25 cellular contexts compared by ENCODE assay signal in genomic region chr18:49901862-49902340, GRCh38.
"Had no signal": no experiment of that assay in that cellular context is flagged by ENCODE, and none has a peak within 500 bp of the region (broad histone marks: within the 10 kb centered on the region; RNA-seq: fewer than 3 reads in every experiment).

No MANE protein-coding gene starts in this region.

- H3K9me3 ChIP-seq: MG63, Peyer's patch, SJSA1 had no signal

- DNase-seq: activated CD4-positive, alpha-beta T cell treated with anti-CD3 and anti-CD28 coated beads for 1 hour; activated CD4-positive, alpha-beta T cell treated with anti-CD3 and anti-CD28 coated beads, Interleukin-2, amount 10 ng/mL, durations not matched to agents 24 days and 14 days; activated CD4-positive, alpha-beta T cell treated with anti-CD3 and anti-CD28 coated beads, Interleukin-2, amount 50 U/mL, for 48 hours; activated CD8-positive, alpha-beta memory T cell treated with anti-CD3 and anti-CD28 coated beads for 24 hours; activated effector memory CD4-positive, alpha-beta T cell treated with anti-CD3 and anti-CD28 coated beads, Interleukin-2, amount 50 U/mL, for 16 hours; activated naive CD4-positive, alpha-beta T cell treated with Interleukin-2 at 50 U/mL for 16 hours; activated naive CD8-positive, alpha-beta T cell treated with anti-CD3 and anti-CD28 coated beads, Interleukin-2, amount 50 U/mL, for 24 hours; activated T-cell treated with anti-CD3 and anti-CD28 coated beads, Interleukin-2, amount 50 U/mL, for 4 hours; central memory CD4-positive, alpha-beta T cell; MG63; MV-4-11; NCI-H1092 treated with DMSO at 0.1 percent for 48 hours; NCI-H1417 treated with DMSO at 0.1 percent for 48 hours; NCI-H1694; NCI-H2029; NCI-H2107; NCI-H2171 treated with DMSO at 0.1 percent for 48 hours; NCI-H345; NCI-H510A; NCI-H526 treated with DMSO at 0.1 percent for 48 hours; NCI-H82; Peyer's patch; SHP77 had no signal

- H3K4me1 ChIP-seq: Peyer's patch, SJSA1 had no signal

- H3K27me3 ChIP-seq: MG63, Peyer's patch had no signal

- H3K36me3 ChIP-seq: MG63, SJSA1 had no signal

- H3K4me3 ChIP-seq: MG63, Peyer's patch, SJSA1 had no signal

- H3K27ac ChIP-seq: KMS-11, Peyer's patch, SJSA1 had no signal
